In the genomic region with DNA sequence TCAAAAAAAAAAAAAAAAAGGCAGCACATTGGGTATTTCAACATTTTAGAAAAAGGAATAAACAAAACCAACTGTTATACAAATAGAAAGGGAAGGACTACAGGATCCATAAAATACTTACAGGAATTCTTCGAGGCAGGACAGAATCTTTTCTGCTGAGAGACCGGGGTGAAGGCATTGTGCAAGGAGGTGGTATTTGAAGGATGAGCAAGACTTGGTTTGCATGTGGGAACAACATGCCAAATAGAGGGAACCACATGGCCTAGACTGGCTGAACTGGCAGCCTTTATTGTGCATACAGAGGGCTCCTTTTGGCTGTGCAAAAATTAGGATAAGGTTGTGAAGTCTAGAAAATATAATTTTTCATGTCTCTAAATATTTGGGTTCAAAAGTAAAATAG, we compare ENCODE assay signal across 25 cellular contexts.
DNase-seq lines count a peak whose midpoint lies in the region; ATAC-seq and TF ChIP-seq lines count a peak whose summit lies in the region.
"Had no signal": no experiment of that assay in that cellular context is flagged by ENCODE, and none has a peak within 500 bp of the region (broad histone marks: within the 10 kb centered on the region; RNA-seq: fewer than 3 reads in every experiment).

No MANE protein-coding gene starts in this region.

- H3K4me1 Mint-ChIP-seq in endothelial cell (ENCODE audit: unreplicated experiment) (no peaks in the 10 kb centered on the region), immature natural killer cell (peaks cover 12 to 28% of the 10 kb centered on the region in 2 donors)
- H3K4me1 Mint-ChIP-seq: neural progenitor cell had no signal

- peaks cover 2 to 20% of the 10 kb centered on the region in 2 donors for H3K4me1 ChIP-seq in gastrocnemius medialis
- H3K4me1 ChIP-seq: neural progenitor cell had no signal

- no peak overlapping the region for H3K4me3 ChIP-seq in gastrocnemius medialis
- H3K4me3 ChIP-seq: neural progenitor cell, SK-N-MC had no signal

- in situ Hi-C loops in gastrocnemius medialis (cut with MboI; ENCODE audit: low sequenced_read_pairs in 4 of 4) = loop anchor here in 2 of 4 donors (25.0 kb wide), 2 partner anchors 154 to 179 kb away; partner anchors contain the start of gene RBM39 (in 1 of the 2)

- no peaks in the 10 kb centered on the region for H3K36me3 Mint-ChIP-seq in endothelial cell (ENCODE audit: low read depth, unreplicated experiment)
- peaks cover 0 to 2% (median 0%) of the 10 kb centered on the region in 3 donors for H3K36me3 Mint-ChIP-seq in immature natural killer cell

- peak; percentile 30 to 54 for ATAC-seq in gastrocnemius medialis
- ATAC-seq in GM18519 (IDR thresholded peaks at IDR 0.05; ENCODE audit: low FRiP score, unreplicated experiment) = no peak
- ATAC-seq: left cardiac atrium had no signal

- H3K9me3 ChIP-seq in gastrocnemius medialis = no peaks in the 10 kb centered on the region

- DNase-seq in EL = peak; percentile 48
- DNase-seq in MV-4-11 (lab: John Stamatoyannopoulos, UW) = peak; percentile 44
- no peak for DNase-seq in endothelial cell (ENCODE audit: low spot score)
- DNase-seq in gastrocnemius medialis = no peak
- no peak for DNase-seq in globus pallidus (ENCODE audit: low spot score)
- DNase-seq in immature natural killer cell = no peak
- DNase-seq: activated CD4-positive, alpha-beta T cell treated with anti-CD3 and anti-CD28 coated beads, Interleukin-2, amount 10 ng/mL, durations not matched to agents 24 days and 14 days; activated CD8-positive, alpha-beta memory T cell treated with anti-CD3 and anti-CD28 coated beads, Interleukin-2, amount 50 U/mL, for 48 hours; activated gamma-delta T cell treated with Interleukin-2 at 50 U/mL for 16 hours; amygdala; CD4-positive, CD25-positive, alpha-beta regulatory T cell; central memory CD4-positive, alpha-beta T cell; DMS53; effector CD8-positive, alpha-beta T cell; foreskin melanocyte; KBM-7; left cardiac atrium; midbrain; NCI-H1105; NCI-H2107; NCI-H526; OCI-M1 had no signal

- no peaks in the 10 kb centered on the region for H3K36me3 ChIP-seq in gastrocnemius medialis
- H3K36me3 ChIP-seq: neural progenitor cell had no signal

- H3K9me3 Mint-ChIP-seq in endothelial cell (ENCODE audit: unreplicated experiment) = no peaks in the 10 kb centered on the region
- H3K9me3 Mint-ChIP-seq in immature natural killer cell = no peaks in the 10 kb centered on the region
- H3K9me3 Mint-ChIP-seq: activated CD4-positive, alpha-beta T cell treated with anti-CD3 and anti-CD28 coated beads, Interleukin-2, amount 10 ng/mL, durations not matched to agents 24 days and 14 days; CD4-positive, CD25-positive, alpha-beta regulatory T cell; neural progenitor cell had no signal

- H3K27ac ChIP-seq in gastrocnemius medialis = peak overlapping the region; percentile 9 to 63 (median 55)
- H3K27ac ChIP-seq: SK-N-MC had no signal

- intact Hi-C loops in gastrocnemius medialis (cut with DNase I; ENCODE audit: low total_unique reads) = no loop called here

- H3K4me3 Mint-ChIP-seq in endothelial cell (ENCODE audit: unreplicated experiment) (no peak overlapping the region), immature natural killer cell (no peak overlapping the region)
- H3K4me3 Mint-ChIP-seq: activated CD4-positive, alpha-beta T cell treated with anti-CD3 and anti-CD28 coated beads, Interleukin-2, amount 10 ng/mL, durations not matched to agents 24 days and 14 days; CD4-positive, CD25-positive, alpha-beta regulatory T cell; neural progenitor cell had no signal

- H3K27ac Mint-ChIP-seq in endothelial cell (ENCODE audit: unreplicated experiment) (peak overlapping the region; percentile 7), immature natural killer cell (no peak overlapping the region)
- H3K27ac Mint-ChIP-seq: activated CD4-positive, alpha-beta T cell treated with anti-CD3 and anti-CD28 coated beads, Interleukin-2, amount 10 ng/mL, durations not matched to agents 24 days and 14 days; neural progenitor cell had no signal

- H3K27me3 Mint-ChIP-seq in endothelial cell (ENCODE audit: unreplicated experiment) (peaks cover 3% of the 10 kb centered on the region), immature natural killer cell (ENCODE audit: low read depth in 3 of 3) (peaks cover 1 to 4% (median 2%) of the 10 kb centered on the region in 3 donors)
- H3K27me3 Mint-ChIP-seq: activated CD4-positive, alpha-beta T cell treated with anti-CD3 and anti-CD28 coated beads, Interleukin-2, amount 10 ng/mL, durations not matched to agents 24 days and 14 days; CD4-positive, CD25-positive, alpha-beta regulatory T cell had no signal

- TF ChIP-seq CTCF in endothelial cell (IDR thresholded peaks at IDR 0.05; ENCODE audit: unreplicated experiment) (no peak), gastrocnemius medialis (IDR thresholded peaks at IDR 0.05 in 4 of 5, conservative IDR thresholded peaks at IDR 0.05 in 1 of 5) (no peak)

- no peaks in the 10 kb centered on the region for H3K27me3 ChIP-seq in gastrocnemius medialis
- H3K27me3 ChIP-seq: neural progenitor cell had no signal

- TF ChIP-seq POLR2A in gastrocnemius medialis (IDR thresholded peaks at IDR 0.05) = no peak

Comparison
In these comparisons a context has a peak if more than half of its experiments do, and no peak if none do; other contexts are left out.
1. DNase-seq: peak in EL (single experiment) and MV-4-11 (single experiment); none in endothelial cell (single experiment), gastrocnemius medialis (0 of 2), globus pallidus (single experiment) and immature natural killer cell (0 of 3).